ENCODE assay signal across 20 cellular contexts in the genomic region with DNA sequence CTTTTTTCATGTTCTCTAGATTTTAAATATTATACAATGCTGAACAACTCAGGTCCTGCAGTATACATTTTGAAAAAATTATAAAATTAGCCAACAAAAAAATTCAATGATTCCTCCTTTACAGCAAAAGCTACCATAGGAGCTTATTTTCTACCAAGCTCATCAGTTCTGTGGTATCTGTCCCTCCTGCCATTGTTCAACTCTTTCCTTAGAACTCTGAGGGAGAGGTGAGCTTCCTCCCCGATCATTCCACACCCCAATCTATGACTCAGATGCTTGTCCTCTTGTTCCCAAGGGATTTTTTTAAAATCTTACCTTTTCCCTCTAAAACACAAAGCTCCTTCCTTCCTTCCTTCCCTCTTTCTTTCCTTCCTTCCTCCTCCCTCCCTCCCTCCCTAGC. TPM values are rescaled to one million over a fixed set of nuclear protein-coding genes. Genes with fewer than 3 reads are reported as not detected.
A peak's percentile ranks its signal among the peaks of the same experiment; 100 is the strongest.
DNase-seq lines count a peak whose midpoint lies in the region; ATAC-seq and TF ChIP-seq lines count a peak whose summit lies in the region.
"Had no signal": no experiment of that assay in that cellular context is flagged by ENCODE, and none has a peak within 500 bp of the region (broad histone marks: within the 10 kb centered on the region; RNA-seq: fewer than 3 reads in every experiment).

No MANE protein-coding gene starts in this region.

- no peak for TF ChIP-seq POLR2A in esophagus muscularis mucosa (IDR thresholded peaks at IDR 0.05; ENCODE audit: low read depth)

- no peak for TF ChIP-seq CTCF in esophagus muscularis mucosa (IDR thresholded peaks at IDR 0.05)

- no peaks in the 10 kb centered on the region for H3K27me3 Mint-ChIP-seq in T-helper 1 cell treated with Interleukin-12 subunit alpha and Interleukin-12 subunit beta and Interleukin-4 antibody, amounts not matched to agents 30 μg/mL and 1 μg/mL, for 36 hours (ENCODE audit: low read depth)
- H3K27me3 Mint-ChIP-seq in activated naive CD4-positive, alpha-beta T cell treated with anti-CD3 and anti-CD28 coated beads, Interleukin-2, amount 10 ng/mL, durations not matched to agents 7 days and 5 days = no peaks in the 10 kb centered on the region
- H3K27me3 Mint-ChIP-seq in T-helper 17 cell = no peaks in the 10 kb centered on the region

- peak overlapping the region; percentile 35 for H3K4me3 Mint-ChIP-seq in T-helper 1 cell treated with Interleukin-12 subunit alpha and Interleukin-12 subunit beta and Interleukin-4 antibody, amounts not matched to agents 30 μg/mL and 1 μg/mL, for 36 hours
- H3K4me3 Mint-ChIP-seq in activated naive CD4-positive, alpha-beta T cell treated with anti-CD3 and anti-CD28 coated beads, Interleukin-2, amount 10 ng/mL, durations not matched to agents 7 days and 5 days = no peak overlapping the region
- no peak overlapping the region for H3K4me3 Mint-ChIP-seq in T-helper 17 cell

- H3K36me3 ChIP-seq in esophagus muscularis mucosa = no peaks in the 10 kb centered on the region
- H3K36me3 ChIP-seq: BE2C had no signal

- H3K27ac ChIP-seq in esophagus muscularis mucosa (replicated peaks in 1 of 4) = no peak overlapping the region
- H3K27ac ChIP-seq: GM23248 had no signal

- H3K36me3 Mint-ChIP-seq in T-helper 1 cell treated with Interleukin-12 subunit alpha and Interleukin-12 subunit beta and Interleukin-4 antibody, amounts not matched to agents 30 μg/mL and 1 μg/mL, for 36 hours (ENCODE audit: low read depth) = peaks cover 58% of the 10 kb centered on the region
- H3K36me3 Mint-ChIP-seq in activated naive CD4-positive, alpha-beta T cell treated with anti-CD3 and anti-CD28 coated beads, Interleukin-2, amount 10 ng/mL, durations not matched to agents 7 days and 5 days = peaks cover 72% of the 10 kb centered on the region
- H3K36me3 Mint-ChIP-seq in T-helper 17 cell (ENCODE audit: low read depth) = peaks cover 4% of the 10 kb centered on the region

- no peaks in the 10 kb centered on the region for H3K9me3 ChIP-seq in T-helper 17 cell (ENCODE audit: control insufficient read depth, low read length, poor library complexity, severe bottlenecking)
- H3K9me3 ChIP-seq in esophagus muscularis mucosa = peaks cover 0 to 9% (median 4%) of the 10 kb centered on the region in 4 donors
- H3K9me3 ChIP-seq: BE2C had no signal

- no peak for DNase-seq in T-helper 1 cell
- DNase-seq in activated naive CD4-positive, alpha-beta T cell treated with anti-CD3 and anti-CD28 coated beads, Interleukin-2, amount 10 ng/mL, durations not matched to agents 7 days and 5 days = no peak
- DNase-seq in activated naive CD4-positive, alpha-beta T cell treated with Interleukin-2 at 50 U/mL for 16 hours = no peak
- DNase-seq in T-helper 17 cell = no peak
- DNase-seq in esophagus muscularis mucosa (ENCODE audit: extremely low spot score) = peak; percentile 7
- no peak for DNase-seq in SKM-1 (lab: John Stamatoyannopoulos, UW; ENCODE audit: unreplicated experiment)
- DNase-seq: 8988T, BE2C, GDM1, GM23248, HCEC 1CT, MM.1S, NCI-H1092 treated with DMSO at 0.1 percent for 48 hours, NCI-H1694, NCI-H2107, NCI-H526 treated with DMSO at 0.1 percent for 48 hours, OCI-M1, RPMI8226 had no signal

- peaks cover 89% of the 10 kb centered on the region for H3K4me1 Mint-ChIP-seq in T-helper 1 cell treated with Interleukin-12 subunit alpha and Interleukin-12 subunit beta and Interleukin-4 antibody, amounts not matched to agents 30 μg/mL and 1 μg/mL, for 36 hours (ENCODE audit: low read depth)
- H3K4me1 Mint-ChIP-seq in activated naive CD4-positive, alpha-beta T cell treated with anti-CD3 and anti-CD28 coated beads, Interleukin-2, amount 10 ng/mL, durations not matched to agents 7 days and 5 days = peaks cover 92% of the 10 kb centered on the region
- peaks cover 51% of the 10 kb centered on the region for H3K4me1 Mint-ChIP-seq in T-helper 17 cell

- peaks cover 5% of the 10 kb centered on the region for H3K9me3 Mint-ChIP-seq in T-helper 1 cell treated with Interleukin-12 subunit alpha and Interleukin-12 subunit beta and Interleukin-4 antibody, amounts not matched to agents 30 μg/mL and 1 μg/mL, for 36 hours
- H3K9me3 Mint-ChIP-seq in activated naive CD4-positive, alpha-beta T cell treated with anti-CD3 and anti-CD28 coated beads, Interleukin-2, amount 10 ng/mL, durations not matched to agents 7 days and 5 days = peaks cover 14% of the 10 kb centered on the region

- peak overlapping the region; percentile 95 for H3K27ac Mint-ChIP-seq in T-helper 1 cell treated with Interleukin-12 subunit alpha and Interleukin-12 subunit beta and Interleukin-4 antibody, amounts not matched to agents 30 μg/mL and 1 μg/mL, for 36 hours
- peak overlapping the region; percentile 95 for H3K27ac Mint-ChIP-seq in activated naive CD4-positive, alpha-beta T cell treated with anti-CD3 and anti-CD28 coated beads, Interleukin-2, amount 10 ng/mL, durations not matched to agents 7 days and 5 days
- H3K27ac Mint-ChIP-seq in T-helper 17 cell = peak overlapping the region; percentile 91

- ATAC-seq in T-helper 17 cell (no peak), GM21723 (IDR thresholded peaks at IDR 0.05; ENCODE audit: unreplicated experiment) (no peak)

- no peaks in the 10 kb centered on the region for H3K27me3 ChIP-seq in esophagus muscularis mucosa
- H3K27me3 ChIP-seq: BE2C had no signal

- 83% methylated on average over 1 of the region's 1 CpG for WGBS in esophagus muscularis mucosa

- no peaks in the 10 kb centered on the region for H3K4me1 ChIP-seq in esophagus muscularis mucosa
- H3K4me1 ChIP-seq: BE2C had no signal

- H3K4me3 ChIP-seq in esophagus muscularis mucosa = no peak overlapping the region
- H3K4me3 ChIP-seq: GM23248 had no signal

- CTCF ChIA-PET in activated naive CD4-positive, alpha-beta T cell treated with anti-CD3 and anti-CD28 coated beads, Interleukin-2, amount 10 ng/mL, durations not matched to agents 7 days and 5 days (lab: Charles Lee) = interaction anchor here (0.6 to 1.5 kb wide), 2 partner anchors 14 to 64 kb away, joined by 3 read pairs; a partner anchor contains a TSS

- intact Hi-C loops in esophagus muscularis mucosa (cut with DNase I) = no loop called here

- TF ChIP-seq EP300 in esophagus muscularis mucosa (IDR thresholded peaks at IDR 0.05) = no peak

RNA-seq across cellular contexts. Expression of a gene that starts 13.5 kb away (rescaled TPM):
- total RNA-seq in T-helper 17 cell (10 to 100 TPM; 53.6 to 57.3 TPM), esophagus muscularis mucosa (1 to 10 TPM; 2.2 to 4.1 (median 2.8) TPM)

Comparison
In these comparisons a context has a peak if more than half of its experiments do, and no peak if none do; other contexts are left out.
1. RNA of a gene that starts 13.5 kb away (total RNA-seq): 53.6 to 57.3 TPM in T-helper 17 cell; 2.2 to 4.1 TPM in esophagus muscularis mucosa; every median in the first group is over 10 times any median in the second.
2. Peak in every context shown above with its lines, with median percentiles within 50 percentile points of each other: H3K27ac Mint-ChIP-seq.